In genomic region chr13:26695891-26696311, GRCh38 we compare ENCODE assay signal across 14 cellular contexts.
"Had no signal": no experiment of that assay in that cellular context is flagged by ENCODE, and none has a peak within 500 bp of the region (broad histone marks: within the 10 kb centered on the region; RNA-seq: fewer than 3 reads in every experiment).

No MANE protein-coding gene starts in this region.

- H3K4me1 ChIP-seq: parathyroid adenoma had no signal

- H3K4me2 ChIP-seq: smooth muscle cell had no signal

- H3K79me2 ChIP-seq: parathyroid adenoma had no signal

- H3K36me3 ChIP-seq: esophagus squamous epithelium had no signal

- H3K4me1 Mint-ChIP-seq: activated naive CD8-positive, alpha-beta T cell treated with anti-CD3 and anti-CD28 coated beads, Interleukin-2, amount 10 ng/mL, durations not matched to agents 7 days and 5 days; stimulated activated effector memory CD8-positive, alpha-beta T cell treated with anti-CD3 and anti-CD28 coated beads, Interleukin-12 subunit alpha, Interleukin-12 subunit beta, amount 100 ng/mL, for 72 hours had no signal

- DNase-seq: activated CD4-positive, alpha-beta memory T cell treated with anti-CD3 and anti-CD28 coated beads, Interleukin-2, amount 10 ng/mL, durations not matched to agents 7 days and 5 days; activated CD4-positive, alpha-beta T cell treated with anti-CD3 and anti-CD28 coated beads for 1 hour; activated CD8-positive, alpha-beta memory T cell treated with anti-CD3 and anti-CD28 coated beads, Interleukin-2, amount 50 U/mL, for 48 hours; activated naive CD8-positive, alpha-beta T cell treated with anti-CD3 and anti-CD28 coated beads, Interleukin-2, amount 10 ng/mL, durations not matched to agents 7 days and 5 days; esophagus squamous epithelium; glutamatergic neuron; immature natural killer cell; T-helper 2 cell had no signal

- H3K27ac Mint-ChIP-seq: activated CD4-positive, alpha-beta memory T cell treated with anti-CD3 and anti-CD28 coated beads, Interleukin-2, amount 10 ng/mL, durations not matched to agents 7 days and 5 days; activated naive CD8-positive, alpha-beta T cell treated with anti-CD3 and anti-CD28 coated beads, Interleukin-2, amount 10 ng/mL, durations not matched to agents 7 days and 5 days; immature natural killer cell; memory B cell; stimulated activated effector memory CD8-positive, alpha-beta T cell treated with anti-CD3 and anti-CD28 coated beads, Interleukin-12 subunit alpha, Interleukin-12 subunit beta, amount 100 ng/mL, for 72 hours had no signal

- H3K27ac ChIP-seq: esophagus squamous epithelium, parathyroid adenoma, tibial nerve had no signal

- H2AFZ ChIP-seq: parathyroid adenoma had no signal

- H3K9ac ChIP-seq: parathyroid adenoma had no signal

- H3K36me3 Mint-ChIP-seq: activated naive CD8-positive, alpha-beta T cell treated with anti-CD3 and anti-CD28 coated beads, Interleukin-2, amount 10 ng/mL, durations not matched to agents 7 days and 5 days; stimulated activated effector memory CD8-positive, alpha-beta T cell treated with anti-CD3 and anti-CD28 coated beads, Interleukin-12 subunit alpha, Interleukin-12 subunit beta, amount 100 ng/mL, for 72 hours had no signal

- H3K27me3 ChIP-seq: tibial nerve had no signal

- H3K4me3 Mint-ChIP-seq: activated CD4-positive, alpha-beta memory T cell treated with anti-CD3 and anti-CD28 coated beads, Interleukin-2, amount 10 ng/mL, durations not matched to agents 7 days and 5 days; activated naive CD8-positive, alpha-beta T cell treated with anti-CD3 and anti-CD28 coated beads, Interleukin-2, amount 10 ng/mL, durations not matched to agents 7 days and 5 days; immature natural killer cell; memory B cell; neural crest cell; stimulated activated effector memory CD8-positive, alpha-beta T cell treated with anti-CD3 and anti-CD28 coated beads, Interleukin-12 subunit alpha, Interleukin-12 subunit beta, amount 100 ng/mL, for 72 hours had no signal

- H3K9me3 ChIP-seq: esophagus squamous epithelium had no signal

- H3K9me3 Mint-ChIP-seq: activated CD4-positive, alpha-beta memory T cell treated with anti-CD3 and anti-CD28 coated beads, Interleukin-2, amount 10 ng/mL, durations not matched to agents 7 days and 5 days; neural crest cell had no signal

- H3K4me3 ChIP-seq: esophagus squamous epithelium, smooth muscle cell, tibial nerve had no signal
